26 cellular contexts compared by ENCODE assay signal in genomic region chr20:45845452-45845851, GRCh38. TPM values are rescaled to one million over a fixed set of nuclear protein-coding genes. Genes with fewer than 3 reads are reported as not detected.
DNase-seq lines count a peak whose midpoint lies in the region; ATAC-seq, FAIRE-seq and TF ChIP-seq lines count a peak whose summit lies in the region.
"Had no signal": no experiment of that assay in that cellular context is flagged by ENCODE, and none has a peak within 500 bp of the region (broad histone marks: within the 10 kb centered on the region; RNA-seq: fewer than 3 reads in every experiment).

No MANE protein-coding gene starts in this region.

- BruUV-seq in HepG2 (replicated peaks; lab: Mats Ljungman, UMichigan) = no TSS peak
- no TSS peak for BruUV-seq in OCI-LY7 (replicated peaks; lab: Mats Ljungman, UMichigan)

- no peaks in the 10 kb centered on the region for H3K9me2 ChIP-seq in OCI-LY7 (ENCODE audit: insufficient read depth, low read length)

- no peaks in the 10 kb centered on the region for H3K9me3 ChIP-seq in HepG2 (ENCODE audit: low read length)
- H3K9me3 ChIP-seq in right lobe of liver = no peaks in the 10 kb centered on the region
- no peaks in the 10 kb centered on the region for H3K9me3 ChIP-seq in HEK293 (ENCODE audit: control insufficient read depth, insufficient read depth, low read depth, low read length)
- no peaks in the 10 kb centered on the region for H3K9me3 ChIP-seq in adrenal gland (replicated peaks in 1 of 3)
- H3K9me3 ChIP-seq in spleen = no peaks in the 10 kb centered on the region
- H3K9me3 ChIP-seq in OCI-LY7 (ENCODE audit: low read length) = no peaks in the 10 kb centered on the region
- H3K9me3 ChIP-seq: A549; BE2C; BLaER1 treated with 17β-estradiol and CSF1 and Interleukin-3, amounts not matched to agents 10 nM and 100 nM had no signal

- H3K27ac ChIP-seq in HepG2 (ENCODE audit: extremely low read length, insufficient read depth, low read length) = no peak overlapping the region
- no peak overlapping the region for H3K27ac ChIP-seq in right lobe of liver
- no peak overlapping the region for H3K27ac ChIP-seq in HEK293 (ENCODE audit: extremely low read depth, low read depth, low read length)
- H3K27ac ChIP-seq in adrenal gland = peak overlapping the region in 3 of 5 donors; percentile 36 to 45 (median 45)
- H3K27ac ChIP-seq in spleen = no peak overlapping the region
- H3K27ac ChIP-seq in OCI-LY7 (ENCODE audit: low read depth, low read length, poor library complexity, severe bottlenecking) = no peak overlapping the region
- H3K27ac ChIP-seq: A549; BLaER1 treated with 17β-estradiol and CSF1 and Interleukin-3, amounts not matched to agents 10 nM and 100 nM had no signal

- peaks cover 4% of the 10 kb centered on the region; the same call in 1 of the 2 replicates for H3K4me1 ChIP-seq in HepG2 (ENCODE audit: insufficient read depth, low read length)
- H3K4me1 ChIP-seq in right lobe of liver = no peaks in the 10 kb centered on the region
- H3K4me1 ChIP-seq in HEK293 (ENCODE audit: control insufficient read depth, insufficient read depth, low read length) = no peaks in the 10 kb centered on the region
- peaks cover 18 to 41% of the 10 kb centered on the region in 2 donors for H3K4me1 ChIP-seq in adrenal gland (replicated peaks in 1 of 2)
- peaks cover 9 to 29% (median 17%) of the 10 kb centered on the region in 6 donors for H3K4me1 ChIP-seq in spleen
- peaks cover 20% of the 10 kb centered on the region for H3K4me1 ChIP-seq in OCI-LY7 (ENCODE audit: insufficient read depth, low read length, poor library complexity, severe bottlenecking)
- H3K4me1 ChIP-seq: A549, BE2C had no signal

- H2AFZ ChIP-seq in HepG2 (ENCODE audit: low read length) (no peak overlapping the region), OCI-LY7 (ENCODE audit: low read length) (no peak overlapping the region)

- CTCF ChIA-PET in HepG2 (lab: Yijun Ruan, JAX; ENCODE audit: low intra/inter-chr PET ratio, low total read pairs) = no interaction called here
- CTCF ChIA-PET in HEK293 (lab: Yijun Ruan, JAX) = interaction anchor here (0.7 to 1.0 kb wide), 2 partner anchors 11 to 46 kb away, joined by 4 read pairs; no protein-coding TSS in a partner anchor
- CTCF ChIA-PET in OCI-LY7 (lab: Charles Lee; ENCODE audit: unreplicated experiment) = no interaction called here

- no peak for TF ChIP-seq POLR2A in HepG2 (IDR thresholded peaks at IDR 0.05; ENCODE audit: insufficient read depth in 1 of 2, low read depth in 2 of 2, low read length in 2 of 2)
- no peak for TF ChIP-seq POLR2A in right lobe of liver (IDR thresholded peaks at IDR 0.05)
- TF ChIP-seq POLR2A in adrenal gland (IDR thresholded peaks at IDR 0.05) = no peak
- no peak for TF ChIP-seq POLR2A in spleen (IDR thresholded peaks at IDR 0.05)

- no peaks in the 10 kb centered on the region for H3K27me3 ChIP-seq in HepG2 (ENCODE audit: control insufficient read depth in 1 of 2, insufficient read depth in 2 of 2, low read length in 2 of 2)
- H3K27me3 ChIP-seq in right lobe of liver = no peaks in the 10 kb centered on the region
- no peaks in the 10 kb centered on the region for H3K27me3 ChIP-seq in adrenal gland
- H3K27me3 ChIP-seq in spleen (replicated peaks in 1 of 7) = no peaks in the 10 kb centered on the region
- H3K27me3 ChIP-seq: BE2C; BLaER1 treated with 17β-estradiol and CSF1 and Interleukin-3, amounts not matched to agents 10 nM and 100 nM had no signal

- H3K4me2 ChIP-seq in HepG2 (ENCODE audit: low read depth, low read length) = no peak overlapping the region
- no peak overlapping the region for H3K4me2 ChIP-seq in OCI-LY7 (ENCODE audit: low read length)
- H3K4me2 ChIP-seq: A549; BLaER1 treated with 17β-estradiol and CSF1 and Interleukin-3, amounts not matched to agents 10 nM and 100 nM had no signal

- TF ChIP-seq EP300 in HepG2 (IDR thresholded peaks at IDR 0.05; ENCODE audit: low read depth in 2 of 2, low read length in 2 of 2) (no peak), HepG2 (CRISPR knock-in tag; IDR thresholded peaks at IDR 0.05; ENCODE audit: borderline replicate concordance) (no peak)

- in situ Hi-C loops in HepG2 (cut with HindIII; ENCODE audit: extremely low pct_ligation_motif_present, low pct_unique_long_range_greater_than_20kb) = no loop called here

- H3K79me2 ChIP-seq in HepG2 (ENCODE audit: insufficient read depth, low read length) (no peaks in the 10 kb centered on the region), OCI-LY7 (ENCODE audit: insufficient read depth, low read depth, low read length) (no peaks in the 10 kb centered on the region)

- DNase-seq in HepG2 (ENCODE audit: low spot score) (no peak), right lobe of liver (no peak), adrenal gland (no peak), spleen (peak; percentile 2), OCI-LY7 (ENCODE audit: low spot score) (no peak), NCI-H1694 (lab: John Stamatoyannopoulos, UW) (no peak)
- DNase-seq: 8988T; ACHN; AML-193; BE2C; CD4-positive, alpha-beta T cell; CD8-positive, alpha-beta memory T cell; DMS 273 treated with DMSO at 0.1 percent for 48 hours; DMS79; EL; GF-D8; H7; HCEC 1CT; HFFc6 had no signal

- peak; percentile 42 for FAIRE-seq in HepG2 (lab: Jason Lieb, UNC)
- FAIRE-seq: A549, D721Med, GM12891, H1 had no signal

- H3K36me3 ChIP-seq in HepG2 (replicated peaks in 1 of 2; ENCODE audit: control insufficient read depth in 1 of 2, insufficient read depth in 2 of 2, low read length in 2 of 2) (peaks cover 23 to 44% of the 10 kb centered on the region in 2 experiments), right lobe of liver (peaks cover 0 to 62% (median 15%) of the 10 kb centered on the region in 4 donors), HEK293 (ENCODE audit: control insufficient read depth in 2 of 2, insufficient read depth in 1 of 2, low read length in 2 of 2) (peaks cover 5 to 83% of the 10 kb centered on the region in 2 experiments; a peak in 2 of 3 replicates), adrenal gland (replicated peaks in 1 of 2) (peaks cover 0 to 78% of the 10 kb centered on the region in 2 donors), spleen (peaks cover 3 to 100% (median 70%) of the 10 kb centered on the region in 6 donors), OCI-LY7 (ENCODE audit: insufficient read depth, low read length) (peaks cover 32% of the 10 kb centered on the region; the same call in 1 of the 2 replicates)

- POLR2A ChIA-PET in HepG2 (lab: Yijun Ruan, JAX) (interaction anchor here (1.6 kb wide), 1 partner anchor 12 kb away, joined by 5 read pairs; the partner anchor contains the start of gene SNX21), HEK293 (lab: Yijun Ruan, JAX) (no interaction called here), OCI-LY7 (lab: Charles Lee) (interaction anchor here (1.1 kb wide), 1 partner anchor 13 kb away, joined by 4 read pairs; no protein-coding TSS in a partner anchor)

- no peak overlapping the region for H3K9ac ChIP-seq in HepG2 (ENCODE audit: insufficient read depth, low read depth, low read length)
- H3K9ac ChIP-seq: BLaER1 treated with 17β-estradiol and CSF1 and Interleukin-3, amounts not matched to agents 10 nM and 100 nM had no signal

- H3K4me3 ChIP-seq in HepG2 (replicated peaks in 1 of 3; ENCODE audit: insufficient read depth in 1 of 3, low read depth in 2 of 3, low read length in 3 of 3) (no peak overlapping the region), right lobe of liver (no peak overlapping the region), HEK293 (ENCODE audit: low read depth, low read length) (no peak overlapping the region), adrenal gland (no peak overlapping the region), spleen (no peak overlapping the region), OCI-LY7 (ENCODE audit: low read depth, low read length, poor library complexity, severe bottlenecking) (no peak overlapping the region)
- H3K4me3 ChIP-seq: A549; BLaER1 treated with 17β-estradiol and CSF1 and Interleukin-3, amounts not matched to agents 10 nM and 100 nM had no signal

- ATAC-seq in HepG2 (no peak; the same call in 2 of the 3 replicates), right lobe of liver (no peak), HG03469 (IDR thresholded peaks at IDR 0.05; ENCODE audit: unreplicated experiment) (no peak)

- intact Hi-C loops in HepG2 (cut with micrococcal nuclease; ENCODE audit: unreplicated experiment) (no loop called here), right lobe of liver (cut with DNase I) (no loop called here), adrenal gland (cut with DNase I) (no loop called here), spleen (cut with DNase I; ENCODE audit: low total_unique reads) (no loop called here), OCI-LY7 (cut with micrococcal nuclease; ENCODE audit: unreplicated experiment) (no loop called here)

- H4K20me1 ChIP-seq in HepG2 (ENCODE audit: insufficient read depth, low read length) (no peaks in the 10 kb centered on the region), OCI-LY7 (ENCODE audit: insufficient read depth, low read length) (no peaks in the 10 kb centered on the region)

- TF ChIP-seq RAD21 in HepG2 (CRISPR knock-in tag; IDR thresholded peaks at IDR 0.05) = no peak

- no peak for TF ChIP-seq CTCF in HepG2 (CRISPR knock-in tag; IDR thresholded peaks at IDR 0.05)
- no peak for TF ChIP-seq CTCF in right lobe of liver (IDR thresholded peaks at IDR 0.05)
- no peak for TF ChIP-seq CTCF in HEK293 (tag by site-specific recombination; IDR thresholded peaks at IDR 0.05)
- no peak for TF ChIP-seq CTCF in adrenal gland (IDR thresholded peaks at IDR 0.05)
- no peak for TF ChIP-seq CTCF in spleen (IDR thresholded peaks at IDR 0.05 in 8 of 11, conservative IDR thresholded peaks at IDR 0.05 in 3 of 11)
- TF ChIP-seq CTCF in OCI-LY7 (conservative IDR thresholded peaks at IDR 0.05; ENCODE audit: low read length) = no peak

RNA-seq across cellular contexts. Expression of gene ACOT8, which starts 11.7 kb away (rescaled TPM):
- total RNA-seq in HepG2 (2016; rRNA removed; fragmentation: Illumina TruSeq; extraction: Trizol) (31.4 and 39.1 TPM in 2 replicates), right lobe of liver (10 to 100 TPM; 13.9 to 32.1 (median 19.4) TPM), adrenal gland (100 to 1,000 TPM in 1 of 8 donors, 10 to 100 TPM in 7; 34.6 to 134 (median 62.5) TPM), spleen (10 to 100 TPM; 19.4 to 37.4 (median 24.7) TPM), OCI-LY7 (2022) (28.0 and 28.2 TPM in 2 replicates)
- 13.6 and 16.0 TPM in 2 replicates for total RNA-seq in HepG2 (2016; cell fraction: cytosol; rRNA removed; fragmentation: Illumina TruSeq; extraction: Trizol; ENCODE audit: low read depth)
- 30.3 and 38.0 TPM in 2 replicates for total RNA-seq in HepG2 (2016; cell fraction: insoluble cytoplasmic fraction; rRNA removed; fragmentation: Illumina TruSeq; extraction: Trizol)
- 19.0 and 20.4 TPM in 2 replicates for total RNA-seq in HepG2 (2016; cell fraction: membrane; rRNA removed; fragmentation: Illumina TruSeq; extraction: Trizol)
- total RNA-seq in HepG2 (2016; cell fraction: nucleus; rRNA removed; fragmentation: Illumina TruSeq; extraction: Trizol) = 17.7 and 20.1 TPM in 2 replicates
- polyA plus RNA-seq in HepG2 (2011; rRNA removed) (45.5 and 54.4 TPM in 2 replicates), adrenal gland (10 to 100 TPM; 33.7 to 78.8 (median 49.3) TPM), spleen (10 to 100 TPM; 28.1 to 36.7 (median 34.2) TPM)
- 50.4 and 73.4 TPM in 2 replicates for polyA plus RNA-seq in HepG2 (2011; cell fraction: cytosol; rRNA removed)
- polyA plus RNA-seq in HepG2 (2011; cell fraction: nucleus; rRNA removed) = 70.1 and 71.8 TPM in 2 replicates
- polyA plus RNA-seq in HepG2 (2012) = 16.3 and 20.3 TPM in 2 replicates
- polyA plus RNA-seq in HepG2 (2016; cell fraction: cytosol; fragmentation: Illumina TruSeq; extraction: Trizol; ENCODE audit: low read depth) = 11.4 and 13.6 TPM in 2 replicates
- 33.1 and 35.2 TPM in 2 replicates for polyA plus RNA-seq in HepG2 (2016; cell fraction: insoluble cytoplasmic fraction; fragmentation: Illumina TruSeq; extraction: Trizol; ENCODE audit: low read depth)
- 13.3 and 16.5 TPM in 2 replicates for polyA plus RNA-seq in HepG2 (2016; cell fraction: membrane; fragmentation: Illumina TruSeq; extraction: Trizol; ENCODE audit: low read depth)
- polyA plus RNA-seq in HepG2 (2016; cell fraction: nucleus; fragmentation: Illumina TruSeq; extraction: Trizol; ENCODE audit: insufficient read depth, low read depth) = 27.1 and 29.1 TPM in 2 replicates
- polyA minus RNA-seq in HepG2 (2011; rRNA and poly(A)+ RNA removed; ENCODE audit: low replicate concordance) = 60.4 and 71.0 TPM in 2 replicates
- 13.3 and 13.7 TPM in 2 replicates for polyA minus RNA-seq in HepG2 (2011; cell fraction: cytosol; rRNA and poly(A)+ RNA removed)
- 30.1 and 36.4 TPM in 2 replicates for polyA minus RNA-seq in HepG2 (2011; cell fraction: nucleus; rRNA and poly(A)+ RNA removed)
- total RNA-seq in OCI-LY7 (2014; rRNA removed; shearing (Covaris generic)) = 37.1 and 44.6 TPM in 2 replicates

RNA-seq across cellular contexts. Expression of gene SNX21, which starts 11.9 kb away (rescaled TPM):
- total RNA-seq in HepG2 (2016; rRNA removed; fragmentation: Illumina TruSeq; extraction: Trizol) (9.3 and 12.8 TPM in 2 replicates), right lobe of liver (10 to 100 TPM in 2 of 6 experiments, 1 to 10 TPM in 4; 3.4 to 21.8 (median 6.8) TPM), adrenal gland (100 to 1,000 TPM in 3 of 8 donors, 10 to 100 TPM in 5; 61.6 to 183 (median 97.8) TPM), spleen (10 to 100 TPM in 6 of 7 donors, 1 to 10 TPM in 1; 8.8 to 32.4 (median 20.0) TPM), OCI-LY7 (2022) (0.49 and 1.1 TPM in 2 replicates)
- total RNA-seq in HepG2 (2016; cell fraction: cytosol; rRNA removed; fragmentation: Illumina TruSeq; extraction: Trizol; ENCODE audit: low read depth) = 3.2 and 4.1 TPM in 2 replicates
- total RNA-seq in HepG2 (2016; cell fraction: insoluble cytoplasmic fraction; rRNA removed; fragmentation: Illumina TruSeq; extraction: Trizol) = 8.3 and 13.1 TPM in 2 replicates
- 8.2 and 11.5 TPM in 2 replicates for total RNA-seq in HepG2 (2016; cell fraction: membrane; rRNA removed; fragmentation: Illumina TruSeq; extraction: Trizol)
- 8.8 and 9.6 TPM in 2 replicates for total RNA-seq in HepG2 (2016; cell fraction: nucleus; rRNA removed; fragmentation: Illumina TruSeq; extraction: Trizol)
- polyA plus RNA-seq in HepG2 (2011; rRNA removed) (7.7 and 9.3 TPM in 2 replicates), adrenal gland (10 to 100 TPM; 35.1 to 66.3 (median 43.9) TPM), spleen (10 to 100 TPM in 2 of 3 donors, 1 to 10 TPM in 1; 6.3 to 15.8 (median 15.7) TPM)
- 5.3 and 8.0 TPM in 2 replicates for polyA plus RNA-seq in HepG2 (2011; cell fraction: cytosol; rRNA removed)
- polyA plus RNA-seq in HepG2 (2011; cell fraction: nucleus; rRNA removed) = 19.8 and 23.5 TPM in 2 replicates
- 2.8 and 3.5 TPM in 2 replicates for polyA plus RNA-seq in HepG2 (2012)
- 3.6 and 3.9 TPM in 2 replicates for polyA plus RNA-seq in HepG2 (2016; cell fraction: cytosol; fragmentation: Illumina TruSeq; extraction: Trizol; ENCODE audit: low read depth)
- 9.9 and 11.5 TPM in 2 replicates for polyA plus RNA-seq in HepG2 (2016; cell fraction: insoluble cytoplasmic fraction; fragmentation: Illumina TruSeq; extraction: Trizol; ENCODE audit: low read depth)
- 7.4 and 8.6 TPM in 2 replicates for polyA plus RNA-seq in HepG2 (2016; cell fraction: membrane; fragmentation: Illumina TruSeq; extraction: Trizol; ENCODE audit: low read depth)
- polyA plus RNA-seq in HepG2 (2016; cell fraction: nucleus; fragmentation: Illumina TruSeq; extraction: Trizol; ENCODE audit: insufficient read depth, low read depth) = 12.4 and 16.9 TPM in 2 replicates
- polyA minus RNA-seq in HepG2 (2011; rRNA and poly(A)+ RNA removed; ENCODE audit: low replicate concordance) = 4.7 and 14.9 TPM in 2 replicates
- polyA minus RNA-seq in HepG2 (2011; cell fraction: cytosol; rRNA and poly(A)+ RNA removed) = 5.2 and 5.3 TPM in 2 replicates
- polyA minus RNA-seq in HepG2 (2011; cell fraction: nucleus; rRNA and poly(A)+ RNA removed) = 13.4 and 17.7 TPM in 2 replicates
- total RNA-seq in OCI-LY7 (2014; rRNA removed; shearing (Covaris generic)) = 0.49 and 0.79 TPM in 2 replicates

RNA-seq across cellular contexts. Expression of gene ZSWIM3, which starts 12.0 kb away (rescaled TPM):
- 5.8 and 7.3 TPM in 2 replicates for total RNA-seq in HepG2 (2016; rRNA removed; fragmentation: Illumina TruSeq; extraction: Trizol)
- 0.81 and 1.2 TPM in 2 replicates for total RNA-seq in HepG2 (2016; cell fraction: cytosol; rRNA removed; fragmentation: Illumina TruSeq; extraction: Trizol; ENCODE audit: low read depth)
- total RNA-seq in HepG2 (2016; cell fraction: insoluble cytoplasmic fraction; rRNA removed; fragmentation: Illumina TruSeq; extraction: Trizol) = 5.4 and 6.5 TPM in 2 replicates
- total RNA-seq in HepG2 (2016; cell fraction: membrane; rRNA removed; fragmentation: Illumina TruSeq; extraction: Trizol) = 2.4 and 2.6 TPM in 2 replicates
- total RNA-seq in HepG2 (2016; cell fraction: nucleus; rRNA removed; fragmentation: Illumina TruSeq; extraction: Trizol) = 3.2 and 3.8 TPM in 2 replicates
- polyA plus RNA-seq in HepG2 (2011; rRNA removed) = 5.2 and 7.1 TPM in 2 replicates
- 5.2 and 6.1 TPM in 2 replicates for polyA plus RNA-seq in HepG2 (2011; cell fraction: cytosol; rRNA removed)
- 3.7 and 5.1 TPM in 2 replicates for polyA plus RNA-seq in HepG2 (2011; cell fraction: nucleus; rRNA removed)
- polyA plus RNA-seq in HepG2 (2012) = 3.8 and 4.3 TPM in 2 replicates
- polyA plus RNA-seq in HepG2 (2016; cell fraction: cytosol; fragmentation: Illumina TruSeq; extraction: Trizol; ENCODE audit: low read depth) = 0.27 and 0.34 TPM in 2 replicates
- polyA plus RNA-seq in HepG2 (2016; cell fraction: insoluble cytoplasmic fraction; fragmentation: Illumina TruSeq; extraction: Trizol; ENCODE audit: low read depth) = 3.5 and 4.2 TPM in 2 replicates
- 0.60 and 1.0 TPM in 2 replicates for polyA plus RNA-seq in HepG2 (2016; cell fraction: membrane; fragmentation: Illumina TruSeq; extraction: Trizol; ENCODE audit: low read depth)
- polyA plus RNA-seq in HepG2 (2016; cell fraction: nucleus; fragmentation: Illumina TruSeq; extraction: Trizol; ENCODE audit: insufficient read depth, low read depth) = 4.9 and 5.3 TPM in 2 replicates
- 18.3 and 18.9 TPM in 2 replicates for polyA minus RNA-seq in HepG2 (2011; rRNA and poly(A)+ RNA removed; ENCODE audit: low replicate concordance)
- polyA minus RNA-seq in HepG2 (2011; cell fraction: cytosol; rRNA and poly(A)+ RNA removed) = 6.0 and 8.8 TPM in 2 replicates
- polyA minus RNA-seq in HepG2 (2011; cell fraction: nucleus; rRNA and poly(A)+ RNA removed) = 3.6 and 5.2 TPM in 2 replicates
- 1 to 10 TPM; 1.7 to 2.7 (median 1.9) TPM for total RNA-seq in right lobe of liver
- 1 to 10 TPM; 3.7 to 9.3 (median 6.3) TPM for total RNA-seq in adrenal gland
- polyA plus RNA-seq in adrenal gland = 1 to 10 TPM; 2.9 to 4.2 (median 3.1) TPM
- 1 to 10 TPM; 4.4 to 7.1 (median 5.4) TPM for total RNA-seq in spleen
- polyA plus RNA-seq in spleen = 1 to 10 TPM; 3.1 to 4.2 (median 3.5) TPM
- 5.7 and 12.0 TPM in 2 replicates for total RNA-seq in OCI-LY7 (2014; rRNA removed; shearing (Covaris generic))
- total RNA-seq in OCI-LY7 (2022) = 6.0 and 6.8 TPM in 2 replicates

RNA-seq across cellular contexts. Expression of gene TNNC2, which starts 18.3 kb away (rescaled TPM):
- 4.7 and 7.1 TPM in 2 replicates for total RNA-seq in HepG2 (2016; rRNA removed; fragmentation: Illumina TruSeq; extraction: Trizol)
- 1.9 TPM in 2 replicates for total RNA-seq in HepG2 (2016; cell fraction: cytosol; rRNA removed; fragmentation: Illumina TruSeq; extraction: Trizol; ENCODE audit: low read depth)
- total RNA-seq in HepG2 (2016; cell fraction: insoluble cytoplasmic fraction; rRNA removed; fragmentation: Illumina TruSeq; extraction: Trizol) = 3.9 and 7.3 TPM in 2 replicates
- total RNA-seq in HepG2 (2016; cell fraction: membrane; rRNA removed; fragmentation: Illumina TruSeq; extraction: Trizol) = 1.4 and 2.9 TPM in 2 replicates
- 0.78 and 1.0 TPM in 2 replicates for total RNA-seq in HepG2 (2016; cell fraction: nucleus; rRNA removed; fragmentation: Illumina TruSeq; extraction: Trizol)
- polyA plus RNA-seq in HepG2 (2011; rRNA removed) = 1.8 and 2.5 TPM in 2 replicates
- 4.6 and 5.7 TPM in 2 replicates for polyA plus RNA-seq in HepG2 (2011; cell fraction: cytosol; rRNA removed)
- 1.7 and 1.9 TPM in 2 replicates for polyA plus RNA-seq in HepG2 (2011; cell fraction: nucleus; rRNA removed)
- polyA plus RNA-seq in HepG2 (2012) = 2.2 and 3.6 TPM in 2 replicates
- 1.7 and 2.4 TPM in 2 replicates for polyA plus RNA-seq in HepG2 (2016; cell fraction: cytosol; fragmentation: Illumina TruSeq; extraction: Trizol; ENCODE audit: low read depth)
- 8.8 and 10.1 TPM in 2 replicates for polyA plus RNA-seq in HepG2 (2016; cell fraction: insoluble cytoplasmic fraction; fragmentation: Illumina TruSeq; extraction: Trizol; ENCODE audit: low read depth)
- polyA plus RNA-seq in HepG2 (2016; cell fraction: membrane; fragmentation: Illumina TruSeq; extraction: Trizol; ENCODE audit: low read depth) = 1.5 and 1.8 TPM in 2 replicates
- 3.3 and 3.6 TPM in 2 replicates for polyA plus RNA-seq in HepG2 (2016; cell fraction: nucleus; fragmentation: Illumina TruSeq; extraction: Trizol; ENCODE audit: insufficient read depth, low read depth)
- polyA minus RNA-seq in HepG2 (2011; rRNA and poly(A)+ RNA removed; ENCODE audit: low replicate concordance) = 1.7 and 2.9 TPM in 2 replicates
- polyA minus RNA-seq in HepG2 (2011; cell fraction: cytosol; rRNA and poly(A)+ RNA removed) = 1.3 TPM in 1 of 2 replicates, not detected in the other
- 1.3 and 1.7 TPM in 2 replicates for polyA minus RNA-seq in HepG2 (2011; cell fraction: nucleus; rRNA and poly(A)+ RNA removed)
- 1 to 10 TPM in 1 of 6 experiments, under 1 TPM in 2, not detected in 3; 0.37 to 3.5 (median 0.86) TPM for total RNA-seq in right lobe of liver
- total RNA-seq in adrenal gland = 1 to 10 TPM in 6 of 8 donors, not detected in 2; 1.4 to 8.4 (median 2.5) TPM
- 10 to 100 TPM in 1 of 3 donors, 1 to 10 TPM in 2; 4.3 to 16.9 (median 8.2) TPM for polyA plus RNA-seq in adrenal gland
- total RNA-seq in spleen = under 1 TPM in 2 of 7 donors, not detected in 5; 0.54 to 0.89 TPM
- 1 to 10 TPM; 1.4 to 3.4 (median 1.9) TPM for polyA plus RNA-seq in spleen
- total RNA-seq in OCI-LY7 (2014; rRNA removed; shearing (Covaris generic)) = not detected in 2 replicates
- total RNA-seq in OCI-LY7 (2022) = not detected in 2 replicates
- total RNA-seq: CD8-positive, alpha-beta memory T cell; HFFc6 had no signal

RNA-seq across cellular contexts. Expression of gene UBE2C, which starts 33.0 kb away (rescaled TPM):
- 123 and 139 TPM in 2 replicates for total RNA-seq in HepG2 (2016; rRNA removed; fragmentation: Illumina TruSeq; extraction: Trizol)
- total RNA-seq in HepG2 (2016; cell fraction: cytosol; rRNA removed; fragmentation: Illumina TruSeq; extraction: Trizol; ENCODE audit: low read depth) = 108 and 125 TPM in 2 replicates
- 118 and 139 TPM in 2 replicates for total RNA-seq in HepG2 (2016; cell fraction: insoluble cytoplasmic fraction; rRNA removed; fragmentation: Illumina TruSeq; extraction: Trizol)
- 79.5 and 81.6 TPM in 2 replicates for total RNA-seq in HepG2 (2016; cell fraction: membrane; rRNA removed; fragmentation: Illumina TruSeq; extraction: Trizol)
- total RNA-seq in HepG2 (2016; cell fraction: nucleus; rRNA removed; fragmentation: Illumina TruSeq; extraction: Trizol) = 34.2 and 41.5 TPM in 2 replicates
- polyA plus RNA-seq in HepG2 (2011; rRNA removed) = 58.6 and 100 TPM in 2 replicates
- polyA plus RNA-seq in HepG2 (2011; cell fraction: cytosol; rRNA removed) = 63.8 and 96.2 TPM in 2 replicates
- 29.8 and 37.6 TPM in 2 replicates for polyA plus RNA-seq in HepG2 (2011; cell fraction: nucleus; rRNA removed)
- polyA plus RNA-seq in HepG2 (2012) = 47.4 and 65.0 TPM in 2 replicates
- 79.9 and 83.0 TPM in 2 replicates for polyA plus RNA-seq in HepG2 (2016; cell fraction: cytosol; fragmentation: Illumina TruSeq; extraction: Trizol; ENCODE audit: low read depth)
- 212 and 226 TPM in 2 replicates for polyA plus RNA-seq in HepG2 (2016; cell fraction: insoluble cytoplasmic fraction; fragmentation: Illumina TruSeq; extraction: Trizol; ENCODE audit: low read depth)
- polyA plus RNA-seq in HepG2 (2016; cell fraction: membrane; fragmentation: Illumina TruSeq; extraction: Trizol; ENCODE audit: low read depth) = 72.2 and 74.7 TPM in 2 replicates
- polyA plus RNA-seq in HepG2 (2016; cell fraction: nucleus; fragmentation: Illumina TruSeq; extraction: Trizol; ENCODE audit: insufficient read depth, low read depth) = 105 and 106 TPM in 2 replicates
- polyA minus RNA-seq in HepG2 (2011; rRNA and poly(A)+ RNA removed; ENCODE audit: low replicate concordance) = 49.8 and 263 TPM in 2 replicates
- polyA minus RNA-seq in HepG2 (2011; cell fraction: cytosol; rRNA and poly(A)+ RNA removed) = 28.6 and 38.5 TPM in 2 replicates
- 13.6 and 17.3 TPM in 2 replicates for polyA minus RNA-seq in HepG2 (2011; cell fraction: nucleus; rRNA and poly(A)+ RNA removed)
- total RNA-seq in right lobe of liver = 1 to 10 TPM in 4 of 6 experiments, under 1 TPM in 1, not detected in 1; 0.66 to 5.8 (median 3.7) TPM
- total RNA-seq in adrenal gland = 1 to 10 TPM in 7 of 8 donors, under 1 TPM in 1; 0.79 to 3.6 (median 2.2) TPM
- 1 to 10 TPM; 3.8 to 4.9 (median 4.7) TPM for polyA plus RNA-seq in adrenal gland
- 10 to 100 TPM in 4 of 7 donors, 1 to 10 TPM in 3; 3.0 to 22.2 (median 12.3) TPM for total RNA-seq in spleen
- polyA plus RNA-seq in spleen = 10 to 100 TPM; 11.4 to 56.4 (median 19.7) TPM
- total RNA-seq in OCI-LY7 (2014; rRNA removed; shearing (Covaris generic)) = 225 and 269 TPM in 2 replicates
- 222 and 255 TPM in 2 replicates for total RNA-seq in OCI-LY7 (2022)
- polyA plus RNA-seq: CD8-positive, alpha-beta memory T cell had no signal

Comparison
In these comparisons a context has a peak if more than half of its experiments do, and no peak if none do; other contexts are left out.
1. H3K27ac ChIP-seq: peak in adrenal gland (3 of 5); none in HepG2 (single experiment), right lobe of liver (0 of 3), HEK293 (single experiment), spleen (0 of 8) and OCI-LY7 (single experiment).
2. Of the 63 proteins assayed by ChIP-seq in both HepG2 and HEK293: peak only in HepG2: none; only in HEK293: PRDM10; in both: none; in neither: 62.